Comparison of ENCODE assay signal across 9 cellular contexts in the genomic region with DNA sequence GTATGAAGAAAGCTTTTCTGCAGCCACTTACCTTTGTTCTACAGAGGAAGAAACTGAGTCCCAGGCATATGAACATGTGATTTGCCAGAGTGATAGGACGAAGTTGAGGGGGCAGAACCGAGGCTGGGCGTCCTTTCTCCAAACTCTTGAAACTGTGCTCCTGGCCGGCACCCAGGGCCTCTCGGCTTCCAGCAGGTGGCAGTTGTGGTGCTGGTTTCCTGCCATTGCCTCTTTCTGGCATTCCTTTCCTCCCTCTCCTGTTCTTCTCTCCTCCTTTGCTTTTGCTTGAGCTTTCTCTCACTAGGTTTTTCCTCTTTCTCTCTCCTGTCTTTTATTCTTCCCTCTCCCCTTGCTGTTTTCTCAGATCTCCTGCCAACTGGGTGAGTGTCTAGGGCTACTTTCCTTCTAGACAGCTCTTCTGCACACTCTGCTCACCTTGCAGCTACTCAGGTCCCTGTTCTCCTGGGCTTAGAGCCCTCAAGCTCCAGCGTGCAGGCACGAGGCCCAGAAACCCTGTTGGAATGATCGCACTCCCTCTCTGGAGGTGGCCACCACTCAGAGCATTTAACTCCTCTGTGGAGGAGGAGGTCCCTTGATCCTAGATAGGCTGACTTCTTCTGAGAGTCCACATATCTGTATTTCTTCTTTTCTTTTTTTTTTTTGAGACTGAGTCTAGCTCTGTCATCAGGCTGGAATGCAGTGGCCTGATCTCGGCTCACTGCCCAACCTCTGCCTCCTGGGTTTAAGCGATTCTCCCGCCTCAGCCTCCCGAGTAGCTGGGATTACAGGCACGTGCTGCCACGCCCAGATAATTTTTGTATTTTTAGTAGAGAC. TPM values are rescaled to one million over a fixed set of nuclear protein-coding genes. Genes with fewer than 3 reads are reported as not detected.
DNase-seq lines count a peak whose midpoint lies in the region; ATAC-seq and TF ChIP-seq lines count a peak whose summit lies in the region.
"Had no signal": no experiment of that assay in that cellular context is flagged by ENCODE, and none has a peak within 500 bp of the region (broad histone marks: within the 10 kb centered on the region; RNA-seq: fewer than 3 reads in every experiment).

No MANE protein-coding gene starts in this region.

- CTCF ChIA-PET in activated CD8-positive, alpha-beta T cell treated with anti-CD3 and anti-CD28 coated beads, Interleukin-2, amount 10 ng/mL, durations not matched to agents 7 days and 5 days (lab: Charles Lee), result interaction anchor here (0.8 to 5.5 kb wide), 9 partner anchors 12 to 326 kb away, joined by 3 to 84 read pairs (median 4); no protein-coding TSS in a partner anchor

- H3K9me3 ChIP-seq in right cardiac atrium (ENCODE audit: control insufficient read depth, low read length) (no peaks in the 10 kb centered on the region), smooth muscle cell (replicated peaks; ENCODE audit: low read depth) (no peaks in the 10 kb centered on the region)

- H3K9ac ChIP-seq in smooth muscle cell (ENCODE audit: low read depth), result no peak overlapping the region

- POLR2A ChIA-PET in activated naive CD8-positive, alpha-beta T cell treated with anti-CD3 and anti-CD28 coated beads, Interleukin-2, amount 10 ng/mL, durations not matched to agents 7 days and 5 days (lab: Charles Lee), result no interaction called here
- POLR2A ChIA-PET in activated CD8-positive, alpha-beta T cell treated with anti-CD3 and anti-CD28 coated beads, Interleukin-2, amount 10 ng/mL, durations not matched to agents 7 days and 5 days (lab: Charles Lee), result no interaction called here

- no peaks in the 10 kb centered on the region for H3F3A ChIP-seq in smooth muscle cell (ENCODE audit: low read depth)

- H3K27me3 Mint-ChIP-seq in activated naive CD8-positive, alpha-beta T cell treated with anti-CD3 and anti-CD28 coated beads, Interleukin-2, amount 10 ng/mL, durations not matched to agents 7 days and 5 days, result no peaks in the 10 kb centered on the region
- no peaks in the 10 kb centered on the region for H3K27me3 Mint-ChIP-seq in activated naive CD8-positive, alpha-beta T cell treated with anti-CD3 and anti-CD28 coated beads, Interleukin-2, amount 50 U/mL, for 24 hours
- H3K27me3 Mint-ChIP-seq in activated CD8-positive, alpha-beta T cell treated with anti-CD3 and anti-CD28 coated beads, Interleukin-2, amount 10 ng/mL, durations not matched to agents 7 days and 5 days (ENCODE audit: low read depth), result no peaks in the 10 kb centered on the region
- H3K27me3 Mint-ChIP-seq: activated naive CD8-positive, alpha-beta T cell had no signal

- peak; percentile 28 for DNase-seq in activated naive CD8-positive, alpha-beta T cell treated with anti-CD3 and anti-CD28 coated beads, Interleukin-2, amount 10 ng/mL, durations not matched to agents 7 days and 5 days
- no peak for DNase-seq in activated naive CD8-positive, alpha-beta T cell treated with anti-CD3 and anti-CD28 coated beads, Interleukin-2, amount 50 U/mL, for 24 hours
- peak; percentile 28 for DNase-seq in activated CD8-positive, alpha-beta T cell treated with anti-CD3 and anti-CD28 coated beads, Interleukin-2, amount 10 ng/mL, durations not matched to agents 7 days and 5 days
- peak; percentile 60 to 84 (median 80) for DNase-seq in right cardiac atrium
- no peak for DNase-seq in smooth muscle cell (lab: John Stamatoyannopoulos, UW; ENCODE audit: unreplicated experiment)
- no peak for DNase-seq in NCI-H510A treated with DMSO at 0.1 percent for 48 hours (lab: John Stamatoyannopoulos, UW)
- no peak for DNase-seq in MV-4-11 (lab: John Stamatoyannopoulos, UW)

- intact Hi-C loops in right cardiac atrium (cut with DNase I), result loop anchor here (5.0 to 10.0 kb wide), 4 partner anchors 47 to 75 kb away; no protein-coding TSS in a partner anchor

- H3K4me3 ChIP-seq in right cardiac atrium (ENCODE audit: low read length), result no peak overlapping the region
- H3K4me3 ChIP-seq in smooth muscle cell, result no peak overlapping the region

- H3K4me1 ChIP-seq in right cardiac atrium (ENCODE audit: control insufficient read depth, insufficient read depth, low read length), result peaks cover 21% of the 10 kb centered on the region
- H3K4me1 ChIP-seq in smooth muscle cell (ENCODE audit: low read depth), result peaks cover 7% of the 10 kb centered on the region

- H3K27me3 ChIP-seq in right cardiac atrium (ENCODE audit: control insufficient read depth, insufficient read depth) (no peaks in the 10 kb centered on the region), smooth muscle cell (ENCODE audit: low read depth) (no peaks in the 10 kb centered on the region)

- peaks cover 35% of the 10 kb centered on the region for H4K20me1 ChIP-seq in smooth muscle cell (ENCODE audit: low read depth)

- H2AFZ ChIP-seq in smooth muscle cell (ENCODE audit: low read depth), result no peak overlapping the region

- H3K4me1 Mint-ChIP-seq in activated naive CD8-positive, alpha-beta T cell treated with anti-CD3 and anti-CD28 coated beads, Interleukin-2, amount 10 ng/mL, durations not matched to agents 7 days and 5 days, result peaks cover 18% of the 10 kb centered on the region
- H3K4me1 Mint-ChIP-seq in activated naive CD8-positive, alpha-beta T cell treated with anti-CD3 and anti-CD28 coated beads, Interleukin-2, amount 50 U/mL, for 24 hours, result peaks cover 23% of the 10 kb centered on the region
- H3K4me1 Mint-ChIP-seq in activated CD8-positive, alpha-beta T cell treated with anti-CD3 and anti-CD28 coated beads, Interleukin-2, amount 10 ng/mL, durations not matched to agents 7 days and 5 days (ENCODE audit: low read depth), result peaks cover 32% of the 10 kb centered on the region

- no peak for ATAC-seq in activated naive CD8-positive, alpha-beta T cell treated with anti-CD3 and anti-CD28 coated beads, Interleukin-2, amount 10 ng/mL, durations not matched to agents 7 days and 5 days (ENCODE audit: low read depth)
- no peak for ATAC-seq in activated naive CD8-positive, alpha-beta T cell treated with anti-CD3 and anti-CD28 coated beads, Interleukin-2, amount 50 U/mL, for 24 hours
- no peak for ATAC-seq in activated CD8-positive, alpha-beta T cell treated with anti-CD3 and anti-CD28 coated beads, Interleukin-2, amount 10 ng/mL, durations not matched to agents 7 days and 5 days
- ATAC-seq in right cardiac atrium (peak; percentile 36 to 40), HG03565 (IDR thresholded peaks at IDR 0.05; ENCODE audit: unreplicated experiment) (no peak)

- H3K27ac ChIP-seq in right cardiac atrium (ENCODE audit: low read length) (peak overlapping the region; percentile 49), smooth muscle cell (ENCODE audit: low read depth) (peak overlapping the region; percentile 70)

- no peak overlapping the region for H3K27ac Mint-ChIP-seq in activated naive CD8-positive, alpha-beta T cell treated with anti-CD3 and anti-CD28 coated beads, Interleukin-2, amount 10 ng/mL, durations not matched to agents 7 days and 5 days
- H3K27ac Mint-ChIP-seq in activated naive CD8-positive, alpha-beta T cell treated with anti-CD3 and anti-CD28 coated beads, Interleukin-2, amount 50 U/mL, for 24 hours, result no peak overlapping the region
- H3K27ac Mint-ChIP-seq in activated CD8-positive, alpha-beta T cell treated with anti-CD3 and anti-CD28 coated beads, Interleukin-2, amount 10 ng/mL, durations not matched to agents 7 days and 5 days, result peak overlapping the region; percentile 18
- H3K27ac Mint-ChIP-seq: activated naive CD8-positive, alpha-beta T cell had no signal

- peak; percentile 43 for TF ChIP-seq CTCF in smooth muscle cell (IDR thresholded peaks at IDR 0.05; ENCODE audit: borderline replicate concordance, insufficient read depth, poor library complexity, severe bottlenecking)

- no peaks in the 10 kb centered on the region for H3K36me3 ChIP-seq in smooth muscle cell (ENCODE audit: low read depth)

- peak overlapping the region; percentile 78 for H3K4me2 ChIP-seq in smooth muscle cell

- no peaks in the 10 kb centered on the region for H3K9me3 Mint-ChIP-seq in activated naive CD8-positive, alpha-beta T cell treated with anti-CD3 and anti-CD28 coated beads, Interleukin-2, amount 10 ng/mL, durations not matched to agents 7 days and 5 days
- H3K9me3 Mint-ChIP-seq in activated naive CD8-positive, alpha-beta T cell treated with anti-CD3 and anti-CD28 coated beads, Interleukin-2, amount 50 U/mL, for 24 hours, result no peaks in the 10 kb centered on the region
- no peaks in the 10 kb centered on the region for H3K9me3 Mint-ChIP-seq in activated CD8-positive, alpha-beta T cell treated with anti-CD3 and anti-CD28 coated beads, Interleukin-2, amount 10 ng/mL, durations not matched to agents 7 days and 5 days (ENCODE audit: insufficient read depth)

- H3K36me3 Mint-ChIP-seq in activated naive CD8-positive, alpha-beta T cell treated with anti-CD3 and anti-CD28 coated beads, Interleukin-2, amount 10 ng/mL, durations not matched to agents 7 days and 5 days, result no peaks in the 10 kb centered on the region
- peaks cover 1% of the 10 kb centered on the region for H3K36me3 Mint-ChIP-seq in activated naive CD8-positive, alpha-beta T cell treated with anti-CD3 and anti-CD28 coated beads, Interleukin-2, amount 50 U/mL, for 24 hours (ENCODE audit: low read depth)
- no peaks in the 10 kb centered on the region for H3K36me3 Mint-ChIP-seq in activated CD8-positive, alpha-beta T cell treated with anti-CD3 and anti-CD28 coated beads, Interleukin-2, amount 10 ng/mL, durations not matched to agents 7 days and 5 days (ENCODE audit: low read depth)

- H3K4me3 Mint-ChIP-seq in activated naive CD8-positive, alpha-beta T cell treated with anti-CD3 and anti-CD28 coated beads, Interleukin-2, amount 10 ng/mL, durations not matched to agents 7 days and 5 days, result no peak overlapping the region
- no peak overlapping the region for H3K4me3 Mint-ChIP-seq in activated naive CD8-positive, alpha-beta T cell treated with anti-CD3 and anti-CD28 coated beads, Interleukin-2, amount 50 U/mL, for 24 hours
- no peak overlapping the region for H3K4me3 Mint-ChIP-seq in activated CD8-positive, alpha-beta T cell treated with anti-CD3 and anti-CD28 coated beads, Interleukin-2, amount 10 ng/mL, durations not matched to agents 7 days and 5 days
- H3K4me3 Mint-ChIP-seq: activated naive CD8-positive, alpha-beta T cell had no signal

- 27% methylated on average over 14 of the region's 14 CpGs for WGBS in right cardiac atrium
- 24% methylated on average over 14 of the region's 14 CpGs for WGBS in smooth muscle cell (ENCODE audit: low lambda C conversion rate)

- no peaks in the 10 kb centered on the region for H3K79me2 ChIP-seq in smooth muscle cell (ENCODE audit: low read depth)

RNA-seq across cellular contexts. Expression of a gene that starts 26.2 kb away (rescaled TPM):
- 10 to 100 TPM; 32.7 to 33.9 TPM for total RNA-seq in activated naive CD8-positive, alpha-beta T cell treated with anti-CD3 and anti-CD28 coated beads, Interleukin-2, amount 10 ng/mL, durations not matched to agents 7 days and 5 days
- 10 to 100 TPM; 28.6 to 28.7 TPM for total RNA-seq in activated CD8-positive, alpha-beta T cell treated with anti-CD3 and anti-CD28 coated beads, Interleukin-2, amount 10 ng/mL, durations not matched to agents 7 days and 5 days
- 100 to 1,000 TPM; 201 to 249 (median 232) TPM for total RNA-seq in right cardiac atrium
- 91.7 TPM for polyA plus RNA-seq in right cardiac atrium
- total RNA-seq in smooth muscle cell, result 13.7 and 16.3 TPM in 2 replicates
- 8.7 and 13.9 TPM in 2 replicates for polyA plus RNA-seq in smooth muscle cell

Comparison
In these comparisons a context has a peak if more than half of its experiments do, and no peak if none do; other contexts are left out.
1. DNase-seq: peak in activated naive CD8-positive, alpha-beta T cell treated with anti-CD3 and anti-CD28 coated beads, Interleukin-2, amount 10 ng/mL, durations not matched to agents 7 days and 5 days (single experiment), activated CD8-positive, alpha-beta T cell treated with anti-CD3 and anti-CD28 coated beads, Interleukin-2, amount 10 ng/mL, durations not matched to agents 7 days and 5 days (single experiment) and right cardiac atrium (3 of 3); none in activated naive CD8-positive, alpha-beta T cell treated with anti-CD3 and anti-CD28 coated beads, Interleukin-2, amount 50 U/mL, for 24 hours (single experiment), smooth muscle cell (single experiment), NCI-H510A treated with DMSO at 0.1 percent for 48 hours (single experiment) and MV-4-11 (single experiment).
2. ATAC-seq: peak in right cardiac atrium (2 of 2); none in activated naive CD8-positive, alpha-beta T cell treated with anti-CD3 and anti-CD28 coated beads, Interleukin-2, amount 10 ng/mL, durations not matched to agents 7 days and 5 days (single experiment), activated naive CD8-positive, alpha-beta T cell treated with anti-CD3 and anti-CD28 coated beads, Interleukin-2, amount 50 U/mL, for 24 hours (single experiment), activated CD8-positive, alpha-beta T cell treated with anti-CD3 and anti-CD28 coated beads, Interleukin-2, amount 10 ng/mL, durations not matched to agents 7 days and 5 days (single experiment) and HG03565 (single experiment).
3. RNA of a gene that starts 26.2 kb away (total RNA-seq): 201 to 249 TPM in right cardiac atrium; 32.7 to 33.9 TPM in activated naive CD8-positive, alpha-beta T cell treated with anti-CD3 and anti-CD28 coated beads, Interleukin-2, amount 10 ng/mL, durations not matched to agents 7 days and 5 days, 28.6 to 28.7 TPM in activated CD8-positive, alpha-beta T cell treated with anti-CD3 and anti-CD28 coated beads, Interleukin-2, amount 10 ng/mL, durations not matched to agents 7 days and 5 days and 13.7 to 16.3 TPM in smooth muscle cell; every median in the first group is over 4 times any median in the second.